8 cellular contexts compared by ENCODE assay signal in genomic region chr6:75588947-75589346, GRCh38.
"Had no signal": no experiment of that assay in that cellular context is flagged by ENCODE, and none has a peak within 500 bp of the region (broad histone marks: within the 10 kb centered on the region; RNA-seq: fewer than 3 reads in every experiment).

No MANE protein-coding gene starts in this region.

- H3K36me3 ChIP-seq: HAP-1 had no signal

- H3K9ac ChIP-seq: KMS-11 had no signal

- H3K4me3 Mint-ChIP-seq: GM23338, HFFc6 had no signal

- DNase-seq: H7, HFFc6, KBM-7 had no signal

- H3K4me2 ChIP-seq: GM23338, KMS-11 had no signal

- H3K4me1 Mint-ChIP-seq: GM23338 had no signal

- H3K4me3 ChIP-seq: GM23338, HAP-1 had no signal

- ATAC-seq: GM23338, HCT116 had no signal

- H3K27ac ChIP-seq: KMS-11 had no signal

- FAIRE-seq: HTR-8/SVneo had no signal

- H3K4me1 ChIP-seq: HAP-1 had no signal

- H3K27ac Mint-ChIP-seq: GM23338, HFFc6 had no signal
